1 cellular context compared by ENCODE assay signal in the genomic region with DNA sequence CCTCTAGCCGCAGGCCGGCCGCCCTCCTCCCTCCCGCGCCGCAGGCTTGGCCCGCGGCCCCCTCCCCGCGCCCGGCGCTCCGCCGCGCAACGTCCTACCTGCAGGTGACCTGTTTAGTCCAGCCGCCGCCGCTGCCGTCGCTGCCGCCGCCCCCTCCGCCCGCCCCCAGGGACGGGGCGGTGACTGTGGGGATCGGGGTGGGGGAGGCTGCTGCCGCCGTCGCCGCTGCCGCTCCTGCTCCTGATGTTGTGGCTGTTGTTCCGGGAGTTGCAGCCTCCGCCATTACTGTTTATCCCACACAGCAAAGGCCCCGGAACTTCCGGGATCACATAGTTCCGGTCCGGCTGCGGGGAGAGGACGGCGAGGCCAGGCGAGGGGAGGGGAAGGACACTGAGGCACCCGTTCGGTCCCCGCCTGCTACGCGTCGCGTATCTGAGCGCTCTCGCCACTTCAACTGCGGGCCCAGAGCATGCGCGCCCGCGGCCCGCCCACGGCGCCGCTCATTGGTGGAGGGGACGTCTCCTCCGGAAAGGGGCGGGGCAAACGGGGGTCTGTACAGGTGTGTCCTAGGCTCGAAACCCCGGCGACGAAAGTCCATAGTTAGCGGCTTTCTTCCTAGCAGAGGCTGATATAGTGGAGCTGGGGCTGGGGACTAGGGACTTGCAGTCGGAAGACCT.
TF ChIP-seq lines count a peak whose summit lies in the region.

A gene with protein sequence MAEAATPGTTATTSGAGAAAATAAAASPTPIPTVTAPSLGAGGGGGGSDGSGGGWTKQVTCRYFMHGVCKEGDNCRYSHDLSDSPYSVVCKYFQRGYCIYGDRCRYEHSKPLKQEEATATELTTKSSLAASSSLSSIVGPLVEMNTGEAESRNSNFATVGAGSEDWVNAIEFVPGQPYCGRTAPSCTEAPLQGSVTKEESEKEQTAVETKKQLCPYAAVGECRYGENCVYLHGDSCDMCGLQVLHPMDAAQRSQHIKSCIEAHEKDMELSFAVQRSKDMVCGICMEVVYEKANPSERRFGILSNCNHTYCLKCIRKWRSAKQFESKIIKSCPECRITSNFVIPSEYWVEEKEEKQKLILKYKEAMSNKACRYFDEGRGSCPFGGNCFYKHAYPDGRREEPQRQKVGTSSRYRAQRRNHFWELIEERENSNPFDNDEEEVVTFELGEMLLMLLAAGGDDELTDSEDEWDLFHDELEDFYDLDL (minus strand): TSS at position 444 of the 677 bp plus-strand sequence. CDS start 161 bp downstream, at position 283.

TF ChIP-seq in K562, 482 proteins besides CTCF, POLR2A, EP300 and RAD21 (continued from another document and continues in another):
- TF ChIP-seq, protein P1, sequence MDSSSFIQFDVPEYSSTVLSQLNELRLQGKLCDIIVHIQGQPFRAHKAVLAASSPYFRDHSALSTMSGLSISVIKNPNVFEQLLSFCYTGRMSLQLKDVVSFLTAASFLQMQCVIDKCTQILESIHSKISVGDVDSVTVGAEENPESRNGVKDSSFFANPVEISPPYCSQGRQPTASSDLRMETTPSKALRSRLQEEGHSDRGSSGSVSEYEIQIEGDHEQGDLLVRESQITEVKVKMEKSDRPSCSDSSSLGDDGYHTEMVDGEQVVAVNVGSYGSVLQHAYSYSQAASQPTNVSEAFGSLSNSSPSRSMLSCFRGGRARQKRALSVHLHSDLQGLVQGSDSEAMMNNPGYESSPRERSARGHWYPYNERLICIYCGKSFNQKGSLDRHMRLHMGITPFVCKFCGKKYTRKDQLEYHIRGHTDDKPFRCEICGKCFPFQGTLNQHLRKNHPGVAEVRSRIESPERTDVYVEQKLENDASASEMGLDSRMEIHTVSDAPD (CRISPR knock-in tag; IDR thresholded peaks at IDR 0.05), result no peak
- TF ChIP-seq FOXA3 (CRISPR knock-in tag; conservative IDR thresholded peaks at IDR 0.05 in 1 of 2, IDR thresholded peaks at IDR 0.05 in 1 of 2), result peak in 1 of 2 experiments; percentile 58; a peak in 1 of 4 replicates
- TF ChIP-seq ARNT (IDR thresholded peaks at IDR 0.05), result no peak
- TF ChIP-seq FOS (IDR thresholded peaks at IDR 0.05; ENCODE audit: extremely low read depth, insufficient read length), result peak; percentile 36
- TF ChIP-seq ZFP1 (CRISPR knock-in tag; IDR thresholded peaks at IDR 0.05), result no peak
- TF ChIP-seq HDAC6 (IDR thresholded peaks at IDR 0.05; ENCODE audit: low read depth, low read length), result no peak
- no peak for TF ChIP-seq PURB (CRISPR knock-in tag; IDR thresholded peaks at IDR 0.05; ENCODE audit: low read depth)
- TF ChIP-seq, protein P2, sequence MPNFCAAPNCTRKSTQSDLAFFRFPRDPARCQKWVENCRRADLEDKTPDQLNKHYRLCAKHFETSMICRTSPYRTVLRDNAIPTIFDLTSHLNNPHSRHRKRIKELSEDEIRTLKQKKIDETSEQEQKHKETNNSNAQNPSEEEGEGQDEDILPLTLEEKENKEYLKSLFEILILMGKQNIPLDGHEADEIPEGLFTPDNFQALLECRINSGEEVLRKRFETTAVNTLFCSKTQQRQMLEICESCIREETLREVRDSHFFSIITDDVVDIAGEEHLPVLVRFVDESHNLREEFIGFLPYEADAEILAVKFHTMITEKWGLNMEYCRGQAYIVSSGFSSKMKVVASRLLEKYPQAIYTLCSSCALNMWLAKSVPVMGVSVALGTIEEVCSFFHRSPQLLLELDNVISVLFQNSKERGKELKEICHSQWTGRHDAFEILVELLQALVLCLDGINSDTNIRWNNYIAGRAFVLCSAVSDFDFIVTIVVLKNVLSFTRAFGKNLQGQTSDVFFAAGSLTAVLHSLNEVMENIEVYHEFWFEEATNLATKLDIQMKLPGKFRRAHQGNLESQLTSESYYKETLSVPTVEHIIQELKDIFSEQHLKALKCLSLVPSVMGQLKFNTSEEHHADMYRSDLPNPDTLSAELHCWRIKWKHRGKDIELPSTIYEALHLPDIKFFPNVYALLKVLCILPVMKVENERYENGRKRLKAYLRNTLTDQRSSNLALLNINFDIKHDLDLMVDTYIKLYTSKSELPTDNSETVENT (CRISPR knock-in tag; IDR thresholded peaks at IDR 0.05), result peak; percentile 76; the same call in 1 of the 2 replicates
- peak; percentile 87; the same call in 1 of the 2 replicates for TF ChIP-seq ZNF224 (CRISPR knock-in tag; IDR thresholded peaks at IDR 0.05)
- no peak for TF ChIP-seq ZNF507 (tag; conservative IDR thresholded peaks at IDR 0.05)
- TF ChIP-seq BACH1 (tag; IDR thresholded peaks at IDR 0.05), result no peak
- TF ChIP-seq SREBF1 (IDR thresholded peaks at IDR 0.05; ENCODE audit: borderline replicate concordance, low read depth, low read length), result no peak; the same call in 1 of the 2 replicates
- TF ChIP-seq CREBBP (IDR thresholded peaks at IDR 0.05; ENCODE audit: low read depth, low read length), result no peak
- TF ChIP-seq TCF3 (CRISPR knock-in tag; IDR thresholded peaks at IDR 0.05), result no peak; the same call in 1 of the 2 replicates
- no peak for TF ChIP-seq MTA1 (IDR thresholded peaks at IDR 0.05; ENCODE audit: borderline replicate concordance)
- TF ChIP-seq IRF2 (CRISPR knock-in tag; IDR thresholded peaks at IDR 0.05), result peak; percentile 89
- peak; percentile 98 for TF ChIP-seq GABPA (tag; conservative IDR thresholded peaks at IDR 0.05; ENCODE audit: low read depth)
- no peak for TF ChIP-seq RFX7 (CRISPR knock-in tag; IDR thresholded peaks at IDR 0.05)
- TF ChIP-seq ZNF444 (CRISPR knock-in tag; IDR thresholded peaks at IDR 0.05), result no peak
- TF ChIP-seq RB1 (IDR thresholded peaks at IDR 0.05; ENCODE audit: low read depth), result peak; percentile 65
- no peak for TF ChIP-seq ZNF175 (CRISPR knock-in tag; IDR thresholded peaks at IDR 0.05; ENCODE audit: low read depth)
- TF ChIP-seq MECOM (CRISPR knock-in tag; IDR thresholded peaks at IDR 0.05), result no peak
- TF ChIP-seq, protein P3, sequence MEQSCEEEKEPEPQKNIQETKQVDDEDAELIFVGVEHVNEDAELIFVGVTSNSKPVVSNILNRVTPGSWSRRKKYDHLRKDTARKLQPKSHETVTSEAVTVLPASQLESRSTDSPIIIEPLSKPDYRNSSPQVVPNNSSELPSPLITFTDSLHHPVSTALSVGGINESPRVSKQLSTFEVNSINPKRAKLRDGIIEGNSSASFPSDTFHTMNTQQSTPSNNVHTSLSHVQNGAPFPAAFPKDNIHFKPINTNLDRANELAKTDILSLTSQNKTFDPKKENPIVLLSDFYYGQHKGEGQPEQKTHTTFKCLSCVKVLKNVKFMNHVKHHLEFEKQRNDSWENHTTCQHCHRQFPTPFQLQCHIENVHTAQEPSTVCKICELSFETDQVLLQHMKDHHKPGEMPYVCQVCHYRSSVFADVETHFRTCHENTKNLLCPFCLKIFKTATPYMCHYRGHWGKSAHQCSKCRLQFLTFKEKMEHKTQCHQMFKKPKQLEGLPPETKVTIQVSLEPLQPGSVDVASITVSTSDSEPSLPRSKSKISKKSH (CRISPR knock-in tag; IDR thresholded peaks at IDR 0.05), result no peak
- no peak for TF ChIP-seq SNRNP70 (optimal IDR thresholded peaks at IDR 0.05; ENCODE audit: low read depth, low read length)
- no peak for TF ChIP-seq DACH1 (IDR thresholded peaks at IDR 0.05; ENCODE audit: partially characterized antibody)
- TF ChIP-seq, protein P4, sequence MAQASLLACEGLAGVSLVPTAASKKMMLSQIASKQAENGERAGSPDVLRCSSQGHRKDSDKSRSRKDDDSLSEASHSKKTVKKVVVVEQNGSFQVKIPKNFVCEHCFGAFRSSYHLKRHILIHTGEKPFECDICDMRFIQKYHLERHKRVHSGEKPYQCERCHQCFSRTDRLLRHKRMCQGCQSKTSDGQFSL (CRISPR knock-in tag; IDR thresholded peaks at IDR 0.05), result peak; percentile 34; the same call in 1 of the 2 replicates
- TF ChIP-seq, protein P4 (tag; IDR thresholded peaks at IDR 0.05), result no peak; a peak in 1 of 4 replicates
- TF ChIP-seq, protein P5, sequence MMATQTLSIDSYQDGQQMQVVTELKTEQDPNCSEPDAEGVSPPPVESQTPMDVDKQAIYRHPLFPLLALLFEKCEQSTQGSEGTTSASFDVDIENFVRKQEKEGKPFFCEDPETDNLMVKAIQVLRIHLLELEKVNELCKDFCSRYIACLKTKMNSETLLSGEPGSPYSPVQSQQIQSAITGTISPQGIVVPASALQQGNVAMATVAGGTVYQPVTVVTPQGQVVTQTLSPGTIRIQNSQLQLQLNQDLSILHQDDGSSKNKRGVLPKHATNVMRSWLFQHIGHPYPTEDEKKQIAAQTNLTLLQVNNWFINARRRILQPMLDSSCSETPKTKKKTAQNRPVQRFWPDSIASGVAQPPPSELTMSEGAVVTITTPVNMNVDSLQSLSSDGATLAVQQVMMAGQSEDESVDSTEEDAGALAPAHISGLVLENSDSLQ (IDR thresholded peaks at IDR 0.05), result peak; percentile 63
- TF ChIP-seq NFRKB (IDR thresholded peaks at IDR 0.05; ENCODE audit: low read depth), result peak; percentile 82
- TF ChIP-seq ZEB2 (IDR thresholded peaks at IDR 0.05), result peak; percentile 84
- TF ChIP-seq SAFB2 (IDR thresholded peaks at IDR 0.05; ENCODE audit: borderline replicate concordance, low read depth, low read length, severe bottlenecking), result no peak
- no peak for TF ChIP-seq ZNF668 (CRISPR knock-in tag; IDR thresholded peaks at IDR 0.05)
- TF ChIP-seq KAT8 (IDR thresholded peaks at IDR 0.05; ENCODE audit: low read depth), result no peak
- peak; percentile 62 for TF ChIP-seq U2AF1 (optimal IDR thresholded peaks at IDR 0.05; ENCODE audit: low read depth, low read length)
- TF ChIP-seq HDAC2 (IDR thresholded peaks at IDR 0.05), result no peak
- TF ChIP-seq, protein P6, sequence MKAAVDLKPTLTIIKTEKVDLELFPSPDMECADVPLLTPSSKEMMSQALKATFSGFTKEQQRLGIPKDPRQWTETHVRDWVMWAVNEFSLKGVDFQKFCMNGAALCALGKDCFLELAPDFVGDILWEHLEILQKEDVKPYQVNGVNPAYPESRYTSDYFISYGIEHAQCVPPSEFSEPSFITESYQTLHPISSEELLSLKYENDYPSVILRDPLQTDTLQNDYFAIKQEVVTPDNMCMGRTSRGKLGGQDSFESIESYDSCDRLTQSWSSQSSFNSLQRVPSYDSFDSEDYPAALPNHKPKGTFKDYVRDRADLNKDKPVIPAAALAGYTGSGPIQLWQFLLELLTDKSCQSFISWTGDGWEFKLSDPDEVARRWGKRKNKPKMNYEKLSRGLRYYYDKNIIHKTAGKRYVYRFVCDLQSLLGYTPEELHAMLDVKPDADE (conservative IDR thresholded peaks at IDR 0.05; ENCODE audit: control insufficient read depth, low read depth, low read length), result peak; percentile 25
- TF ChIP-seq ZNF584 (CRISPR knock-in tag; IDR thresholded peaks at IDR 0.05; ENCODE audit: low read depth), result no peak
- TF ChIP-seq ZFX (CRISPR knock-in tag; IDR thresholded peaks at IDR 0.05), result peak; percentile 91
- TF ChIP-seq MAFF (IDR thresholded peaks at IDR 0.05; ENCODE audit: low read length), result no peak
- TF ChIP-seq, protein P7, sequence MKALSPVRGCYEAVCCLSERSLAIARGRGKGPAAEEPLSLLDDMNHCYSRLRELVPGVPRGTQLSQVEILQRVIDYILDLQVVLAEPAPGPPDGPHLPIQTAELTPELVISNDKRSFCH (CRISPR knock-in tag; IDR thresholded peaks at IDR 0.05), result no peak
- TF ChIP-seq, protein P7 (tag; IDR thresholded peaks at IDR 0.05), result peak; percentile 50; the same call in 1 of the 2 replicates
- no peak; the same call in 1 of the 2 replicates for TF ChIP-seq ERF (CRISPR knock-in tag; IDR thresholded peaks at IDR 0.05)
- TF ChIP-seq NR3C1 (CRISPR knock-in tag; IDR thresholded peaks at IDR 0.05), result peak; percentile 90
- no peak for TF ChIP-seq ZNF586 (CRISPR knock-in tag; conservative IDR thresholded peaks at IDR 0.05)
- TF ChIP-seq, protein P8, sequence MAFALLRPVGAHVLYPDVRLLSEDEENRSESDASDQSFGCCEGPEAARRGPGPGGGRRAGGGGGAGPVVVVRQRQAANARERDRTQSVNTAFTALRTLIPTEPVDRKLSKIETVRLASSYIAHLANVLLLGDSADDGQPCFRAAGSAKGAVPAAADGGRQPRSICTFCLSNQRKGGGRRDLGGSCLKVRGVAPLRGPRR (CRISPR knock-in tag; IDR thresholded peaks at IDR 0.05), result no peak
- no peak for TF ChIP-seq FOSL1 (tag; conservative IDR thresholded peaks at IDR 0.05)
- TF ChIP-seq SRSF3 (IDR thresholded peaks at IDR 0.05; ENCODE audit: insufficient read depth, low read length), result no peak
- TF ChIP-seq CBFA2T2 (conservative IDR thresholded peaks at IDR 0.05), result no peak
- no peak for TF ChIP-seq RBM39 (optimal IDR thresholded peaks at IDR 0.05; ENCODE audit: low read depth, low read length)
- TF ChIP-seq, protein P9, sequence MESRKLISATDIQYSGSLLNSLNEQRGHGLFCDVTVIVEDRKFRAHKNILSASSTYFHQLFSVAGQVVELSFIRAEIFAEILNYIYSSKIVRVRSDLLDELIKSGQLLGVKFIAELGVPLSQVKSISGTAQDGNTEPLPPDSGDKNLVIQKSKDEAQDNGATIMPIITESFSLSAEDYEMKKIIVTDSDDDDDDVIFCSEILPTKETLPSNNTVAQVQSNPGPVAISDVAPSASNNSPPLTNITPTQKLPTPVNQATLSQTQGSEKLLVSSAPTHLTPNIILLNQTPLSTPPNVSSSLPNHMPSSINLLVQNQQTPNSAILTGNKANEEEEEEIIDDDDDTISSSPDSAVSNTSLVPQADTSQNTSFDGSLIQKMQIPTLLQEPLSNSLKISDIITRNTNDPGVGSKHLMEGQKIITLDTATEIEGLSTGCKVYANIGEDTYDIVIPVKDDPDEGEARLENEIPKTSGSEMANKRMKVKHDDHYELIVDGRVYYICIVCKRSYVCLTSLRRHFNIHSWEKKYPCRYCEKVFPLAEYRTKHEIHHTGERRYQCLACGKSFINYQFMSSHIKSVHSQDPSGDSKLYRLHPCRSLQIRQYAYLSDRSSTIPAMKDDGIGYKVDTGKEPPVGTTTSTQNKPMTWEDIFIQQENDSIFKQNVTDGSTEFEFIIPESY (CRISPR knock-in tag; IDR thresholded peaks at IDR 0.05), result peak; percentile 87; the same call in 1 of the 2 replicates
- no peak for TF ChIP-seq ZNF347 (CRISPR knock-in tag; IDR thresholded peaks at IDR 0.05; ENCODE audit: low read depth)
- TF ChIP-seq, protein P10, sequence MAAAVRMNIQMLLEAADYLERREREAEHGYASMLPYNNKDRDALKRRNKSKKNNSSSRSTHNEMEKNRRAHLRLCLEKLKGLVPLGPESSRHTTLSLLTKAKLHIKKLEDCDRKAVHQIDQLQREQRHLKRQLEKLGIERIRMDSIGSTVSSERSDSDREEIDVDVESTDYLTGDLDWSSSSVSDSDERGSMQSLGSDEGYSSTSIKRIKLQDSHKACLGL (CRISPR knock-in tag; IDR thresholded peaks at IDR 0.05; ENCODE audit: borderline replicate concordance, poor library complexity, severe bottlenecking), result no peak
- TF ChIP-seq IFI16 (CRISPR knock-in tag; IDR thresholded peaks at IDR 0.05), result no peak
- TF ChIP-seq POLR3A (IDR thresholded peaks at IDR 0.05; ENCODE audit: borderline replicate concordance, extremely low read depth, insufficient read depth, insufficient read length), result no peak
- peak; percentile 18; the same call in 1 of the 2 replicates for TF ChIP-seq RFX5 (IDR thresholded peaks at IDR 0.05; ENCODE audit: low read depth, low read length)
- no peak for TF ChIP-seq PTBP1 (IDR thresholded peaks at IDR 0.05; ENCODE audit: low read depth, low read length)
- TF ChIP-seq SMAD3 (CRISPR knock-in tag; conservative IDR thresholded peaks at IDR 0.05), result no peak
- TF ChIP-seq ILK (tag; IDR thresholded peaks at IDR 0.05; ENCODE audit: borderline replicate concordance, low read depth), result no peak
- TF ChIP-seq TRIM24 (IDR thresholded peaks at IDR 0.05), result peak in 1 of 2 experiments; percentile 82; a peak in 2 of 4 replicates
